24 cellular contexts compared by ENCODE assay signal in the genomic region with DNA sequence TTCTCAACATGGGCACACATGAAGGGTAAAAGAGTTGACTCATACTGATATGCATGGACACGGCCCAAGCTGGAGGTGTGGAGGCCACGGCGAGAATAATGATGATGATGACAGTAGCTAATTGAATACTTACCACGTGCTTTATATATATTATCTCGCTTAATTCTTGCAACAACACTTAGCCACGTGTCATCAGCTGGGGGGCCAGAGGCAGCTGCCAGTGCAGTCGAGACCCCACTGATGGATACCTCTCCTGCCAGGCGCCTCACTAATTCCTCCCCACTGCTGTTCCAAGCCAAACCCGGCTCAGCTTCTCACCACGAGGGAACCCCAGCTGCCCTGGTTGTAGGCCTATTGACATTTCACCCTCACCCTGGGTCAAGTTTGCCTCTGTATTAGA.
DNase-seq lines count a peak whose midpoint lies in the region; ATAC-seq, FAIRE-seq and TF ChIP-seq lines count a peak whose summit lies in the region.
"Had no signal": no experiment of that assay in that cellular context is flagged by ENCODE, and none has a peak within 500 bp of the region (broad histone marks: within the 10 kb centered on the region; RNA-seq: fewer than 3 reads in every experiment).

No MANE protein-coding gene starts in this region.

- no peak overlapping the region for H2AFZ ChIP-seq in HepG2 (ENCODE audit: low read length)
- H2AFZ ChIP-seq in neuron (ENCODE audit: low read depth, low read length), result no peak overlapping the region

- WGBS in HepG2 (ENCODE audit: low lambda C conversion rate), result 9% methylated on average over 9 of the region's 10 CpGs
- 73% methylated on average over 10 of the region's 10 CpGs for WGBS in right lobe of liver (ENCODE audit: insufficient coverage, low coverage, low lambda C conversion rate, missing lambda C conversion rate)
- 87 to 100% methylated on average over 5 to 7 of the region's 10 CpGs for WGBS in mesodermal cell (ENCODE audit: insufficient coverage in 2 of 2), 2 experiments

- H3K27me3 ChIP-seq in HepG2 (ENCODE audit: control insufficient read depth in 1 of 2, insufficient read depth in 2 of 2, low read length in 2 of 2), result peaks cover 1 to 38% of the 10 kb centered on the region in 2 experiments; a peak in 3 of 5 replicates
- H3K27me3 ChIP-seq in right lobe of liver, result no peaks in the 10 kb centered on the region
- H3K27me3 ChIP-seq in neuron (ENCODE audit: insufficient read depth, low read length), result no peaks in the 10 kb centered on the region

- DNase-seq in HepG2 (ENCODE audit: low spot score) (no peak), right lobe of liver (no peak), HT-29 (ENCODE audit: low spot score) (no peak), cerebellar cortex (ENCODE audit: low spot score) (no peak), urothelium cell line (ENCODE audit: low spot score) (no peak)
- DNase-seq: Caco-2; CD8-positive, alpha-beta T cell; Karpas-422; NCI-H1436 treated with DMSO at 0.1 percent for 48 hours; NCI-H187 treated with DMSO at 0.1 percent for 48 hours; NCI-H2107; NCI-H774; SIG-M5 had no signal

- in situ Hi-C loops in HepG2 (cut with HindIII; ENCODE audit: extremely low pct_ligation_motif_present, low pct_unique_long_range_greater_than_20kb), result no loop called here

- no peaks in the 10 kb centered on the region for H4K20me1 ChIP-seq in HepG2 (ENCODE audit: insufficient read depth, low read length)

- POLR2A ChIA-PET in HepG2 (lab: Yijun Ruan, JAX), result no interaction called here

- no peaks in the 10 kb centered on the region for H3K9me3 ChIP-seq in HepG2 (ENCODE audit: low read length)
- H3K9me3 ChIP-seq in right lobe of liver, result no peaks in the 10 kb centered on the region
- no peaks in the 10 kb centered on the region for H3K9me3 ChIP-seq in mesodermal cell (ENCODE audit: control insufficient read depth, low read length)
- no peaks in the 10 kb centered on the region for H3K9me3 ChIP-seq in neuron (ENCODE audit: low read length)
- H3K9me3 ChIP-seq: Caco-2 had no signal

- no peak overlapping the region for H3K4me2 ChIP-seq in HepG2 (ENCODE audit: low read depth, low read length)

- no peak overlapping the region for H3K9ac ChIP-seq in HepG2 (ENCODE audit: insufficient read depth, low read depth, low read length)

- no peak overlapping the region for H3K27ac ChIP-seq in HepG2 (ENCODE audit: extremely low read length, insufficient read depth, low read length)
- no peak overlapping the region for H3K27ac ChIP-seq in right lobe of liver
- H3K27ac ChIP-seq in mesodermal cell (ENCODE audit: low read depth, low read length, severe bottlenecking), result peak overlapping the region; percentile 60
- H3K27ac ChIP-seq: 22Rv1, C4-2B, HL-60 had no signal

- CTCF ChIA-PET in HepG2 (lab: Yijun Ruan, JAX; ENCODE audit: low intra/inter-chr PET ratio, low total read pairs), result no interaction called here

- BruUV-seq in HepG2 (replicated peaks; lab: Mats Ljungman, UMichigan), result no TSS peak

- intact Hi-C loops in HepG2 (cut with micrococcal nuclease; ENCODE audit: unreplicated experiment) (no loop called here), right lobe of liver (cut with DNase I) (no loop called here)

- no peak for TF ChIP-seq RAD21 in HepG2 (CRISPR knock-in tag; IDR thresholded peaks at IDR 0.05)

- TF ChIP-seq POLR2A in HepG2 (IDR thresholded peaks at IDR 0.05; ENCODE audit: insufficient read depth in 1 of 2, low read depth in 2 of 2, low read length in 2 of 2) (no peak), right lobe of liver (IDR thresholded peaks at IDR 0.05) (no peak)

- no peak for ATAC-seq in HepG2
- no peak for ATAC-seq in right lobe of liver
- ATAC-seq in HG02973 (IDR thresholded peaks at IDR 0.05; ENCODE audit: unreplicated experiment), result no peak
- ATAC-seq: CD8-positive, alpha-beta T cell; GM12878; HCT116 had no signal

- H3K4me3 ChIP-seq in HepG2 (replicated peaks in 1 of 3; ENCODE audit: insufficient read depth in 1 of 3, low read depth in 2 of 3, low read length in 3 of 3) (no peak overlapping the region), right lobe of liver (no peak overlapping the region), mesodermal cell (ENCODE audit: extremely low read depth, insufficient read depth, low read length, poor library complexity, severe bottlenecking) (no peak overlapping the region), neuron (ENCODE audit: low read length) (peak overlapping the region; percentile 12)
- H3K4me3 ChIP-seq: GM12878 had no signal

- TF ChIP-seq CTCF in HepG2 (CRISPR knock-in tag; IDR thresholded peaks at IDR 0.05), result no peak
- TF ChIP-seq CTCF in right lobe of liver (IDR thresholded peaks at IDR 0.05), result no peak

- TF ChIP-seq EP300 in HepG2 (IDR thresholded peaks at IDR 0.05; ENCODE audit: low read depth in 2 of 2, low read length in 2 of 2) (no peak), HepG2 (CRISPR knock-in tag; IDR thresholded peaks at IDR 0.05; ENCODE audit: borderline replicate concordance) (no peak)

- H3K4me1 ChIP-seq in HepG2 (ENCODE audit: insufficient read depth, low read length) (0 out of 2 replicates have a peak, but pooled peaks cover 6% of the 10 kb centered on the region), right lobe of liver (no peaks in the 10 kb centered on the region), mesodermal cell (ENCODE audit: control insufficient read depth, insufficient read depth, low read length, poor library complexity, severe bottlenecking) (peaks cover 4% of the 10 kb centered on the region), neuron (ENCODE audit: insufficient read depth, low read length) (peaks cover 32% of the 10 kb centered on the region)
- H3K4me1 ChIP-seq: Caco-2 had no signal

- FAIRE-seq in HepG2 (lab: Jason Lieb, UNC), result no peak
- no peak for FAIRE-seq in urothelium cell line (lab: Jason Lieb, UNC)
- FAIRE-seq: G401.6, GM12878, H1, RCC 7860 had no signal

- H3K36me3 ChIP-seq in HepG2 (replicated peaks in 1 of 2; ENCODE audit: control insufficient read depth in 1 of 2, insufficient read depth in 2 of 2, low read length in 2 of 2), result no peaks in the 10 kb centered on the region
- no peaks in the 10 kb centered on the region for H3K36me3 ChIP-seq in right lobe of liver
- H3K36me3 ChIP-seq in mesodermal cell (ENCODE audit: control insufficient read depth, insufficient read depth, low read length), result no peaks in the 10 kb centered on the region
- H3K36me3 ChIP-seq in neuron (ENCODE audit: insufficient read depth, low read length), result no peaks in the 10 kb centered on the region

- H3K79me2 ChIP-seq in HepG2 (ENCODE audit: insufficient read depth, low read length), result no peaks in the 10 kb centered on the region

TF ChIP-seq in HepG2, 621 proteins besides CTCF, POLR2A, EP300 and RAD21:
- TF ChIP-seq ZNF20 (CRISPR knock-in tag; IDR thresholded peaks at IDR 0.05), result no peak
- TF ChIP-seq ZNF136 (CRISPR knock-in tag; IDR thresholded peaks at IDR 0.05; ENCODE audit: low read depth), result no peak
- peak; percentile 78 for TF ChIP-seq MNT (IDR thresholded peaks at IDR 0.05)
- no peak for TF ChIP-seq PRDM15 (CRISPR knock-in tag; IDR thresholded peaks at IDR 0.05)
- TF ChIP-seq EHMT2 (IDR thresholded peaks at IDR 0.05; ENCODE audit: borderline replicate concordance, low read depth, low read length), result no peak
- TF ChIP-seq RXRA (CRISPR knock-in tag; IDR thresholded peaks at IDR 0.05), result no peak
- TF ChIP-seq LCORL (IDR thresholded peaks at IDR 0.05), result no peak
- no peak for TF ChIP-seq LCORL (CRISPR knock-in tag; IDR thresholded peaks at IDR 0.05)
- no peak for TF ChIP-seq KLF15 (CRISPR knock-in tag; IDR thresholded peaks at IDR 0.05; ENCODE audit: borderline replicate concordance)
